14 cellular contexts compared by ENCODE assay signal in genomic region chr9:124782661-124783574, GRCh38. TPM values are rescaled to one million over a fixed set of nuclear protein-coding genes. Genes with fewer than 3 reads are reported as not detected.
DNase-seq lines count a peak whose midpoint lies in the region; ATAC-seq and TF ChIP-seq lines count a peak whose summit lies in the region.
"Had no signal": no experiment of that assay in that cellular context is flagged by ENCODE, and none has a peak within 500 bp of the region (broad histone marks: within the 10 kb centered on the region; RNA-seq: fewer than 3 reads in every experiment).

No MANE protein-coding gene starts in this region.

- H3K27ac ChIP-seq in left ventricle myocardium inferior (replicated peaks) = peak overlapping the region; percentile 79
- peak overlapping the region; percentile 43 to 84 (median 65) for H3K27ac ChIP-seq in esophagus muscularis mucosa (replicated peaks in 1 of 4)
- H3K27ac ChIP-seq: pancreas had no signal

- no peak overlapping the region for H3K4me3 ChIP-seq in left ventricle myocardium inferior
- no peak overlapping the region for H3K4me3 ChIP-seq in esophagus muscularis mucosa
- H3K4me3 ChIP-seq: MG63, pancreas had no signal

- intact Hi-C loops in left ventricle myocardium inferior (cut with micrococcal nuclease) (no loop called here), Right ventricle myocardium superior (cut with DNase I) (no loop called here), esophagus muscularis mucosa (cut with DNase I) (no loop called here), posterior vena cava (cut with DNase I) (loop anchor here in 1 of 2 donors (5.0 kb wide), 1 partner anchor 59 kb away; no protein-coding TSS in a partner anchor)

- TF ChIP-seq POLR2A in esophagus muscularis mucosa (IDR thresholded peaks at IDR 0.05; ENCODE audit: low read depth) = no peak

- no peak for ATAC-seq in Right ventricle myocardium superior (ENCODE audit: poor library complexity)
- ATAC-seq in GM18861 (IDR thresholded peaks at IDR 0.05; ENCODE audit: unreplicated experiment) = no peak
- ATAC-seq: pancreas had no signal

- TF ChIP-seq CTCF in left ventricle myocardium inferior (IDR thresholded peaks at IDR 0.05; ENCODE audit: borderline replicate concordance) = no peak
- TF ChIP-seq CTCF in esophagus muscularis mucosa (IDR thresholded peaks at IDR 0.05) = no peak

- DNase-seq in left ventricle myocardium inferior (no peak), Right ventricle myocardium superior (no peak), esophagus muscularis mucosa (ENCODE audit: extremely low spot score) (peak; percentile 75), posterior vena cava (ENCODE audit: low spot score) (peak; percentile 72), NCI-H2107 (lab: John Stamatoyannopoulos, UW) (no peak), GM03348 (ENCODE audit: low spot score) (no peak), NCI-H1694 treated with DMSO at 0.1 percent for 48 hours (lab: John Stamatoyannopoulos, UW) (no peak)
- DNase-seq: activated CD4-positive, CD25-positive, alpha-beta regulatory T cell treated with anti-CD3 and anti-CD28 coated beads, Interleukin-2, amount 50 U/mL, for 72 hours; GDM1; MG63; NCI-H2029 had no signal

- WGBS in esophagus muscularis mucosa = 80% methylated on average over 8 of the region's 13 CpGs

- H3K27me3 ChIP-seq in left ventricle myocardium inferior (ENCODE audit: low read depth) (no peaks in the 10 kb centered on the region), esophagus muscularis mucosa (no peaks in the 10 kb centered on the region)
- H3K27me3 ChIP-seq: MG63, pancreas had no signal

- H3K4me1 ChIP-seq in left ventricle myocardium inferior (peaks cover 70% of the 10 kb centered on the region), esophagus muscularis mucosa (peaks cover 38 to 65% (median 60%) of the 10 kb centered on the region in 4 donors)
- H3K4me1 ChIP-seq: Caco-2, pancreas had no signal

- H3K9me3 ChIP-seq in left ventricle myocardium inferior (replicated peaks) (no peaks in the 10 kb centered on the region), esophagus muscularis mucosa (no peaks in the 10 kb centered on the region)
- H3K9me3 ChIP-seq: Caco-2, MG63, pancreas had no signal

- no peak for TF ChIP-seq EP300 in esophagus muscularis mucosa (IDR thresholded peaks at IDR 0.05)

- H3K36me3 ChIP-seq in left ventricle myocardium inferior = peaks cover 11% of the 10 kb centered on the region
- H3K36me3 ChIP-seq in esophagus muscularis mucosa = peaks cover 3 to 13% (median 8%) of the 10 kb centered on the region in 4 donors
- H3K36me3 ChIP-seq: MG63, pancreas had no signal

RNA-seq across cellular contexts. Expression of gene OLFML2A, which starts 6.0 kb away (rescaled TPM):
- total RNA-seq in left ventricle myocardium inferior (41.1 TPM), Right ventricle myocardium superior (27.5 TPM), esophagus muscularis mucosa (10 to 100 TPM; 39.0 to 98.9 (median 60.3) TPM), posterior vena cava (1 to 10 TPM; 7.8 to 9.1 TPM)

RNA-seq across cellular contexts. Expression of gene NR6A1, which starts 11.8 kb away (rescaled TPM):
- total RNA-seq in left ventricle myocardium inferior = 1.0 TPM
- 1.4 TPM for total RNA-seq in Right ventricle myocardium superior
- total RNA-seq in esophagus muscularis mucosa = 1 to 10 TPM; 1.8 to 2.8 (median 2.0) TPM
- under 1 TPM; 0.23 to 0.76 TPM for total RNA-seq in posterior vena cava

Comparison
In these comparisons a context has a peak if more than half of its experiments do, and no peak if none do; other contexts are left out.
1. DNase-seq: peak in esophagus muscularis mucosa (single experiment) and posterior vena cava (single experiment); none in left ventricle myocardium inferior (single experiment), Right ventricle myocardium superior (single experiment), NCI-H2107 (single experiment), GM03348 (single experiment) and NCI-H1694 treated with DMSO at 0.1 percent for 48 hours (single experiment).